Comparison of ENCODE assay signal across 9 cellular contexts in the genomic region with DNA sequence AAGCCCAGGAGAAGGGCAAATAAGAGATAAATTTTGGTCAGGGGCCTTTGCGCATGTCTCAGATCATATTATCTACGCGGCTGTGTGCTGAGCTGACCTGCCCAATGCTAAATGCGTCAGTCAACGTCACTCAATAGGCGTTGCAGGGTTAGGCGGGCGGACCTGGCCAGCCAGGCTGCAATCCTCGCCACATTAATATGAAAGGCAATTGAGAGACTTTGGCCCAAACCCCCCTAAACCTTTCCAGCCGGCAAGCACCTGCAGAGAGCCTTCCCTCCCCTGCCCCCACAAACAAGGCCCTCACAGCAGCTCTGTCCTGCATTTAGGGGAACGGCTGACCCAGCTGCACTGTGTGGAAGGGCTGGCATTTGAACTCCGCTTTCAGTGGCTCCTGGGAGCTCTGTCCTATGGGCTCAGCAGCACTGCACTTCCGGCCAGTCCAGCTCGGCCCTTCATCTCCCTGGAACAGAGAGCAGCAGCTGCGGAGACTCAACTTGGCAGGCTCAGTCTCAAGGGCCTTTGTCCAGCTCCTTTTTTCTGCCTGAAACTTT.
DNase-seq lines count a peak whose midpoint lies in the region; ATAC-seq and TF ChIP-seq lines count a peak whose summit lies in the region.
"Had no signal": no experiment of that assay in that cellular context is flagged by ENCODE, and none has a peak within 500 bp of the region (broad histone marks: within the 10 kb centered on the region; RNA-seq: fewer than 3 reads in every experiment).

No MANE protein-coding gene starts in this region.

- peak overlapping the region; percentile 96 to 99 (median 98) for H3K27ac Mint-ChIP-seq in nephron

- ATAC-seq in heart left ventricle (peak; percentile 60 to 83 (median 82)), aorta (ENCODE audit: low FRiP score) (peak; percentile 75)

- H3K36me3 ChIP-seq in heart left ventricle (peaks cover 0 to 15% (median 0%) of the 10 kb centered on the region in 9 donors), aorta (ENCODE audit: control insufficient read depth in 1 of 2, insufficient read depth in 2 of 2, low read length in 1 of 2) (no peaks in the 10 kb centered on the region)

- peak; percentile 8 for DNase-seq in NCI-H748 (lab: John Stamatoyannopoulos, UW; ENCODE audit: unreplicated experiment)
- no peak for DNase-seq in NCI-H748 treated with DMSO at 0.1 percent for 48 hours (lab: John Stamatoyannopoulos, UW)
- peak; percentile 86 to 90 (median 88) for DNase-seq in heart left ventricle
- DNase-seq in aorta = peak; percentile 84 to 87
- no peak for DNase-seq in DMS79 (lab: John Stamatoyannopoulos, UW)
- DNase-seq in OCI-M2 (lab: John Stamatoyannopoulos, UW; ENCODE audit: unreplicated experiment) = no peak
- DNase-seq in SIG-M5 (lab: John Stamatoyannopoulos, UW) = no peak
- DNase-seq: activated naive CD4-positive, alpha-beta T cell treated with anti-CD3 and anti-CD28 coated beads, Interleukin-2, amount 50 U/mL, for 16 hours had no signal

- H3K27ac ChIP-seq in heart left ventricle (peak overlapping the region; percentile 61 to 92 (median 85)), aorta (ENCODE audit: low read depth in 1 of 2, low read length in 2 of 2) (peak overlapping the region; percentile 67 to 69)

- H3K4me3 Mint-ChIP-seq in nephron = peak overlapping the region in 2 of 3 experiments; percentile 10 to 72

- intact Hi-C loops in heart left ventricle (cut with DNase I) (loop anchor here in 6 of 10 donors (1.0 to 10.0 kb wide), 6 partner anchors 25 to 389 kb away; partner anchors contain the start of genes AFAP1 (in 1 of the 6) and SH3TC1 (in 1 of the 6)), aorta (cut with DNase I) (loop anchor here in 1 of 2 donors (5.0 kb wide), 1 partner anchor 36 kb away; no protein-coding TSS in a partner anchor)

- H3K4me3 ChIP-seq in heart left ventricle (no peak overlapping the region), aorta (ENCODE audit: low read length in 2 of 2) (no peak overlapping the region)

- H3K9me3 Mint-ChIP-seq in nephron = no peaks in the 10 kb centered on the region

- H3K27me3 Mint-ChIP-seq in nephron (ENCODE audit: low read depth) = no peaks in the 10 kb centered on the region

- no peak for TF ChIP-seq POLR2A in heart left ventricle (IDR thresholded peaks at IDR 0.05)

- H3K27me3 ChIP-seq in heart left ventricle = no peaks in the 10 kb centered on the region
- H3K27me3 ChIP-seq in aorta (ENCODE audit: control insufficient read depth in 1 of 2, insufficient read depth in 2 of 2, low read length in 1 of 2) = no peaks in the 10 kb centered on the region

- H3K36me3 Mint-ChIP-seq in nephron (ENCODE audit: low read depth) = peaks cover 36% of the 10 kb centered on the region

- TF ChIP-seq CTCF in heart left ventricle (IDR thresholded peaks at IDR 0.05) (no peak), nephron (IDR thresholded peaks at IDR 0.05; ENCODE audit: unreplicated experiment in 3 of 3) (no peak)

- H3K9me3 ChIP-seq in heart left ventricle (no peaks in the 10 kb centered on the region), aorta (ENCODE audit: control insufficient read depth, low read length) (no peaks in the 10 kb centered on the region)

- WGBS in heart left ventricle, 4 donors = 42 to 52% (median 48%) methylated on average over 13 to 15 of the region's 15 CpGs
- 16 to 18% methylated on average over 15 of the region's 15 CpGs for WGBS in aorta, 2 donors

- H3K4me1 ChIP-seq in heart left ventricle (peaks cover 0 to 69% (median 40%) of the 10 kb centered on the region in 12 donors), aorta (ENCODE audit: control insufficient read depth in 1 of 2, insufficient read depth in 2 of 2, low read length in 2 of 2) (peaks cover 3 to 5% of the 10 kb centered on the region in 2 donors)

- peaks cover 77% of the 10 kb centered on the region for H3K4me1 Mint-ChIP-seq in nephron

Comparison
In these comparisons a context has a peak if more than half of its experiments do, and no peak if none do; other contexts are left out.
1. DNase-seq: peak in NCI-H748 (single experiment), heart left ventricle (5 of 5) and aorta (2 of 2); none in NCI-H748 treated with DMSO at 0.1 percent for 48 hours (single experiment), DMS79 (single experiment), OCI-M2 (single experiment) and SIG-M5 (single experiment).